Comparison of ENCODE assay signal across 23 cellular contexts in the genomic region with DNA sequence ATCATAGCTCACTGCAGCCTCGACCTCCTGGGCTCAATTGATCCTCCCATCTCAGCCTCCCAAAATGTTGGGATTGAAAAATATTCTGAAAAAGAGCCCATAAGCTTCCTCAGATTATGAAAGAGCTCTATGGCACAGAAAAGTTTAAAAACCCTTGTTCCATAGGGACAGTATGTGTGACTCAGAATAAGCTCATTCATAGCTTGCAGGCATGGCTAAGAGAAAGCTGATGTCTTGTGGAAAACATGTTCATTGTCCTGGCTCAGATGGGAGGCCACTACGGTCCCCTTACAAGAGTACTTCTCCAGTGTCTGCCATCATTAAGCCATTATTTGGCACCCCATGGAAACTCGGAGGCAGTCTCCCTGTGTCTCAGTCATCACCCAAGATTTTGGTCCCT.
"Had no signal": no experiment of that assay in that cellular context is flagged by ENCODE, and none has a peak within 500 bp of the region (broad histone marks: within the 10 kb centered on the region; RNA-seq: fewer than 3 reads in every experiment).

No MANE protein-coding gene starts in this region.

- H3K9me3 Mint-ChIP-seq: activated CD4-positive, alpha-beta T cell treated with anti-CD3 and anti-CD28 coated beads, Interleukin-2, amount 10 ng/mL, durations not matched to agents 7 days and 5 days; activated T-cell treated with anti-CD3 and anti-CD28 coated beads, Interleukin-2, amount 50 U/mL, for 4 hours; neural progenitor cell had no signal

- H3K27ac Mint-ChIP-seq: activated CD4-positive, alpha-beta T cell treated with anti-CD3 and anti-CD28 coated beads, Interleukin-2, amount 10 ng/mL, durations not matched to agents 7 days and 5 days; activated CD8-positive, alpha-beta T cell treated with anti-CD3 and anti-CD28 coated beads, Interleukin-2, amount 10 ng/mL, durations not matched to agents 7 days and 5 days; naive thymus-derived CD4-positive, alpha-beta T cell; neural progenitor cell had no signal

- DNase-seq: activated CD4-positive, alpha-beta T cell treated with anti-CD3 and anti-CD28 coated beads, Interleukin-2, amount 10 ng/mL, durations not matched to agents 7 days and 5 days; activated CD4-positive, CD25-positive, alpha-beta regulatory T cell; activated CD8-positive, alpha-beta T cell treated with anti-CD3 and anti-CD28 coated beads, Interleukin-2, amount 10 ng/mL, durations not matched to agents 7 days and 5 days; activated effector memory CD4-positive, alpha-beta T cell treated with Interleukin-2 at 50 U/mL for 16 hours; activated naive CD4-positive, alpha-beta T cell treated with anti-CD3 and anti-CD28 coated beads, Interleukin-2, amount 50 U/mL, for 16 hours; activated T-cell treated with anti-CD3 and anti-CD28 coated beads, Interleukin-2, amount 50 U/mL, for 4 hours; dermis blood vessel endothelial cell; effector memory CD4-positive, alpha-beta T cell; gastrocnemius medialis; head of caudate nucleus; kidney; left lung; mucosa of descending colon; naive thymus-derived CD4-positive, alpha-beta T cell; stimulated activated CD4-positive, alpha-beta T cell treated with anti-CD3 and anti-CD28 coated beads, Interleukin-2, amount 100 ng/mL, for 24 hours; stimulated activated naive CD8-positive, alpha-beta T cell treated with anti-CD3 and anti-CD28 coated beads, Interleukin-15, Interleukin-2, amounts not matched to agents 100 U/mL and 50 U/mL, for 24 hours; transverse colon had no signal

- H3K36me3 Mint-ChIP-seq: naive thymus-derived CD4-positive, alpha-beta T cell; neural progenitor cell had no signal

- H3K4me3 Mint-ChIP-seq: activated CD4-positive, alpha-beta T cell treated with anti-CD3 and anti-CD28 coated beads, Interleukin-2, amount 10 ng/mL, durations not matched to agents 7 days and 5 days; activated CD8-positive, alpha-beta T cell treated with anti-CD3 and anti-CD28 coated beads, Interleukin-2, amount 10 ng/mL, durations not matched to agents 7 days and 5 days; activated T-cell treated with anti-CD3 and anti-CD28 coated beads, Interleukin-2, amount 50 U/mL, for 4 hours; naive thymus-derived CD4-positive, alpha-beta T cell; neural progenitor cell had no signal

- H3K4me3 ChIP-seq: ascending aorta, gastrocnemius medialis, left lung, mucosa of descending colon, neural progenitor cell, prostate gland, right atrium auricular region, suprapubic skin, transverse colon, vagina had no signal

- H3K4me1 Mint-ChIP-seq: activated CD4-positive, alpha-beta T cell treated with anti-CD3 and anti-CD28 coated beads, Interleukin-2, amount 10 ng/mL, durations not matched to agents 7 days and 5 days; naive thymus-derived CD4-positive, alpha-beta T cell; neural progenitor cell had no signal

- ATAC-seq: activated CD8-positive, alpha-beta T cell treated with anti-CD3 and anti-CD28 coated beads, Interleukin-2, amount 10 ng/mL, durations not matched to agents 7 days and 5 days; activated T-cell treated with anti-CD3 and anti-CD28 coated beads, Interleukin-2, amount 50 U/mL, for 4 hours; gastrocnemius medialis; left lung; mucosa of descending colon; naive thymus-derived CD4-positive, alpha-beta T cell; stimulated activated naive CD8-positive, alpha-beta T cell treated with anti-CD3 and anti-CD28 coated beads, Interleukin-15, Interleukin-2, amounts not matched to agents 100 U/mL and 50 U/mL, for 24 hours had no signal
